ENCODE assay signal across 9 cellular contexts in the genomic region with DNA sequence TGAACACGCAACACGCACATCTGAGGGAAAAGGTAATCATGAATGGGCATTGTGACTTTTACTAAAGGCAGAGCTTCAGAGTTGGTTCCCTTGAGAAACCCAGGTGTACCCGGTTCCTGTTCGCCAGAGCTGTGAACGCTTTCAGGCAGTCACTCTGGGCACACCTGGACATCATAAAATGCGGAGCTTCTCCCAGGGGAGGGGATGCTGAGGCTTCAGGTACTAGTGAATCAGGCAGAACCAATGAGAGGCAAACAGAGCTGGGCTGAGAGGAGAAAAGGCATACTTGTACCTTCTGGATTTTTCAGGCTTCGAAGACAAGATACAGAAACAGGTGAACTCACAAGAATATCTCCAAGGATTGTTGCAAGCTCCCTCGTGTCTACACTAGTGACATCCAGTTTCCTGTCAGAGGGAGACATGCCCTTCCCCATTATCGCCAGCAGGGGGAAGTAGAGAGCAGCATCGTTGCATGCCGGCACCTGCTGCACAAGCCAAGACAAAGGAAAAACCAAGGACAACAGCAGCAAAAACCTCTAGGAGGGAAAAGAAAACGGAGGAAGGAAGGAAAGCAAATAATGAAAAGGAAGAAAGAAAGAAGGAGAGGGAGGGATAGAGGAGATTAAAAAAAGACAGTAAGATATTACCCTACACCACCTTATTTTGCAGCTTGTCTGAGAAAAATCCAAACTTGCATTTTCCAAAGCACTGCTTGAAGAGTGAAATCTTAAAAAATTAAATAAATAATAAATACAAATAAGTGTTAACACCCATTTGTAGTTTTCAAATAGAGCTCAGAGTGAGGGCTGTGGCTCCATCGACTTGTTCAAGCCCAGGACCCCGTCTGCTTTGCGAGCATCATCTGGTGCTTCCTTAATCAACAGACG. TPM values are rescaled to one million over a fixed set of nuclear protein-coding genes. Genes with fewer than 3 reads are reported as not detected.
DNase-seq lines count a peak whose midpoint lies in the region; ATAC-seq and TF ChIP-seq lines count a peak whose summit lies in the region.
"Had no signal": no experiment of that assay in that cellular context is flagged by ENCODE, and none has a peak within 500 bp of the region (broad histone marks: within the 10 kb centered on the region; RNA-seq: fewer than 3 reads in every experiment).

No MANE protein-coding gene starts in this region.

- peak; percentile 56 to 79 (median 67) for DNase-seq in CD8-positive, alpha-beta memory T cell
- peak; percentile 86 for DNase-seq in NCI-H1105 (lab: John Stamatoyannopoulos, UW)
- peak; percentile 60 for DNase-seq in T follicular helper cell (ENCODE audit: low read depth)
- DNase-seq in activated naive CD8-positive, alpha-beta T cell treated with anti-CD3 and anti-CD28 coated beads, Interleukin-2, amount 10 ng/mL, durations not matched to agents 7 days and 5 days = peak; percentile 72
- peak; percentile 65 to 68 for DNase-seq in heart right ventricle
- DNase-seq in renal cortical epithelial cell (ENCODE audit: low read depth) = peak; percentile 62

- H3K9me3 ChIP-seq in CD8-positive, alpha-beta memory T cell (ENCODE audit: low read length) = no peaks in the 10 kb centered on the region
- H3K9me3 ChIP-seq in heart right ventricle = no peaks in the 10 kb centered on the region

- peak; percentile 91 to 99 (median 96) for TF ChIP-seq CTCF in heart right ventricle (IDR thresholded peaks at IDR 0.05)

- H3K4me3 Mint-ChIP-seq in CD8-positive, alpha-beta memory T cell = peak overlapping the region; percentile 8 to 84 (median 57)
- H3K4me3 Mint-ChIP-seq in activated naive CD8-positive, alpha-beta T cell treated with anti-CD3 and anti-CD28 coated beads, Interleukin-2, amount 10 ng/mL, durations not matched to agents 7 days and 5 days = peak overlapping the region; percentile 54

- H3K27me3 Mint-ChIP-seq in CD8-positive, alpha-beta memory T cell = peaks cover 24 to 34% of the 10 kb centered on the region in 2 donors
- H3K27me3 Mint-ChIP-seq in activated naive CD8-positive, alpha-beta T cell treated with anti-CD3 and anti-CD28 coated beads, Interleukin-2, amount 10 ng/mL, durations not matched to agents 7 days and 5 days = peaks cover 28% of the 10 kb centered on the region

- POLR2A ChIA-PET in CD8-positive, alpha-beta memory T cell (lab: Charles Lee) = interaction anchor here (0.9 to 1.3 kb wide), 3 partner anchors 44 to 169 kb away, joined by 3 to 5 read pairs (median 4); partner anchors contain the start of genes DNAJB11 and EIF4A2
- POLR2A ChIA-PET in activated naive CD8-positive, alpha-beta T cell treated with anti-CD3 and anti-CD28 coated beads, Interleukin-2, amount 10 ng/mL, durations not matched to agents 7 days and 5 days (lab: Charles Lee) = interaction anchor here (1.0 to 6.3 kb wide), 5 partner anchors 45 to 207 kb away, joined by 3 to 36 read pairs (median 3); partner anchors contain the start of genes DNAJB11 and EIF4A2

- CTCF ChIA-PET in CD8-positive, alpha-beta memory T cell (lab: Charles Lee) = interaction anchor here (0.6 to 9.2 kb wide), 37 partner anchors 8 to 1100 kb away, joined by 3 to 217 read pairs (median 3); partner anchors contain the start of genes DNAJB11 and EIF4A2

- no peaks in the 10 kb centered on the region for H3K36me3 ChIP-seq in CD8-positive, alpha-beta memory T cell (ENCODE audit: insufficient read depth, low read length)
- H3K36me3 ChIP-seq in heart right ventricle = no peaks in the 10 kb centered on the region

- no peaks in the 10 kb centered on the region for H3K36me3 Mint-ChIP-seq in CD8-positive, alpha-beta memory T cell
- H3K36me3 Mint-ChIP-seq in activated naive CD8-positive, alpha-beta T cell treated with anti-CD3 and anti-CD28 coated beads, Interleukin-2, amount 10 ng/mL, durations not matched to agents 7 days and 5 days = no peaks in the 10 kb centered on the region

- no peak overlapping the region for H3K27ac ChIP-seq in CD8-positive, alpha-beta memory T cell (ENCODE audit: low read depth, low read length)
- H3K27ac ChIP-seq in heart right ventricle = no peak overlapping the region

- intact Hi-C loops in heart right ventricle (cut with DNase I) = loop anchor here in 9 of 10 donors (1.0 to 10.0 kb wide), 12 partner anchors 137 to 638 kb away; no protein-coding TSS in a partner anchor

- peaks cover 15% of the 10 kb centered on the region for H3K27me3 ChIP-seq in CD8-positive, alpha-beta memory T cell (ENCODE audit: insufficient read depth, low read length, poor library complexity, severe bottlenecking)
- H3K27me3 ChIP-seq in heart right ventricle = peaks cover 0 to 50% (median 21%) of the 10 kb centered on the region in 7 donors

- H3K4me3 ChIP-seq in CD8-positive, alpha-beta memory T cell (ENCODE audit: low read length) = peak overlapping the region; percentile 48
- no peak overlapping the region for H3K4me3 ChIP-seq in heart right ventricle

- peak; percentile 51 for ATAC-seq in GM21576 (IDR thresholded peaks at IDR 0.05; ENCODE audit: unreplicated experiment)
- ATAC-seq in activated naive CD8-positive, alpha-beta T cell treated with anti-CD3 and anti-CD28 coated beads, Interleukin-2, amount 10 ng/mL, durations not matched to agents 7 days and 5 days (ENCODE audit: low read depth) = peak; percentile 46
- ATAC-seq in heart right ventricle = peak in 7 of 8 donors; percentile 53 to 80 (median 73)
- no peak for ATAC-seq in HG03432 (IDR thresholded peaks at IDR 0.05; ENCODE audit: unreplicated experiment)

- peaks cover 19 to 25% (median 21%) of the 10 kb centered on the region in 3 donors for H3K4me1 Mint-ChIP-seq in CD8-positive, alpha-beta memory T cell
- H3K4me1 Mint-ChIP-seq in activated naive CD8-positive, alpha-beta T cell treated with anti-CD3 and anti-CD28 coated beads, Interleukin-2, amount 10 ng/mL, durations not matched to agents 7 days and 5 days = peaks cover 18% of the 10 kb centered on the region

- peak overlapping the region in 7 of 8 donors; percentile 0 to 90 (median 58) for H3K27ac Mint-ChIP-seq in CD8-positive, alpha-beta memory T cell
- no peak overlapping the region for H3K27ac Mint-ChIP-seq in activated naive CD8-positive, alpha-beta T cell treated with anti-CD3 and anti-CD28 coated beads, Interleukin-2, amount 10 ng/mL, durations not matched to agents 7 days and 5 days

- peaks cover 13% of the 10 kb centered on the region for H3K4me1 ChIP-seq in CD8-positive, alpha-beta memory T cell (ENCODE audit: insufficient read depth, low read length)
- H3K4me1 ChIP-seq in heart right ventricle = peaks cover 0 to 11% (median 6%) of the 10 kb centered on the region in 9 donors

- 27 to 29% methylated on average over 16 of the region's 16 CpGs for WGBS in heart right ventricle, 2 donors

- no peaks in the 10 kb centered on the region for H3K9me3 Mint-ChIP-seq in CD8-positive, alpha-beta memory T cell
- H3K9me3 Mint-ChIP-seq in activated naive CD8-positive, alpha-beta T cell treated with anti-CD3 and anti-CD28 coated beads, Interleukin-2, amount 10 ng/mL, durations not matched to agents 7 days and 5 days = no peaks in the 10 kb centered on the region

RNA-seq across cellular contexts. Expression of gene AHSG, which starts 2.0 kb away (rescaled TPM):
- total RNA-seq in CD8-positive, alpha-beta memory T cell = not detected
- polyA plus RNA-seq in CD8-positive, alpha-beta memory T cell = not detected
- not detected for total RNA-seq in activated naive CD8-positive, alpha-beta T cell treated with anti-CD3 and anti-CD28 coated beads, Interleukin-2, amount 10 ng/mL, durations not matched to agents 7 days and 5 days
- not detected for total RNA-seq in heart right ventricle
- polyA plus RNA-seq in heart right ventricle = not detected
- not detected in 2 replicates for total RNA-seq in renal cortical epithelial cell
- total RNA-seq: activated CD8-positive, alpha-beta memory T cell treated with anti-CD3 and anti-CD28 coated beads for 36 hours had no signal

RNA-seq across cellular contexts. Expression of gene FETUB, which starts 25.4 kb away (rescaled TPM):
- total RNA-seq in CD8-positive, alpha-beta memory T cell = not detected
- polyA plus RNA-seq in CD8-positive, alpha-beta memory T cell = not detected
- not detected for total RNA-seq in activated naive CD8-positive, alpha-beta T cell treated with anti-CD3 and anti-CD28 coated beads, Interleukin-2, amount 10 ng/mL, durations not matched to agents 7 days and 5 days
- total RNA-seq in heart right ventricle = under 1 TPM in 4 of 10 donors, not detected in 6; 0.21 to 0.42 (median 0.30) TPM
- not detected for polyA plus RNA-seq in heart right ventricle
- not detected in 2 replicates for total RNA-seq in renal cortical epithelial cell
- total RNA-seq: activated CD8-positive, alpha-beta memory T cell treated with anti-CD3 and anti-CD28 coated beads for 36 hours had no signal

RNA-seq across cellular contexts. Expression of gene DNAJB11, which starts 44.3 kb away (rescaled TPM):
- total RNA-seq in CD8-positive, alpha-beta memory T cell = 10 to 100 TPM; 62.7 to 65.6 TPM
- 48.9 TPM for polyA plus RNA-seq in CD8-positive, alpha-beta memory T cell
- 10 to 100 TPM; 37.0 to 41.2 TPM for total RNA-seq in activated naive CD8-positive, alpha-beta T cell treated with anti-CD3 and anti-CD28 coated beads, Interleukin-2, amount 10 ng/mL, durations not matched to agents 7 days and 5 days
- total RNA-seq in heart right ventricle = 10 to 100 TPM; 17.9 to 39.9 (median 23.9) TPM
- polyA plus RNA-seq in heart right ventricle = 100 to 1,000 TPM in 1 of 2 donors, 10 to 100 TPM in 1; 36.9 to 147 TPM
- total RNA-seq in renal cortical epithelial cell = 57.9 and 62.9 TPM in 2 replicates

RNA-seq across cellular contexts. Expression of gene TBCCD1, which starts 47.7 kb away (rescaled TPM):
- 10 to 100 TPM; 17.6 to 18.3 TPM for total RNA-seq in CD8-positive, alpha-beta memory T cell
- 26.0 TPM for polyA plus RNA-seq in CD8-positive, alpha-beta memory T cell
- total RNA-seq in activated naive CD8-positive, alpha-beta T cell treated with anti-CD3 and anti-CD28 coated beads, Interleukin-2, amount 10 ng/mL, durations not matched to agents 7 days and 5 days = 10 to 100 TPM; 15.2 to 17.4 TPM
- total RNA-seq in heart right ventricle = 1 to 10 TPM; 5.6 to 7.9 (median 6.9) TPM
- polyA plus RNA-seq in heart right ventricle = 1 to 10 TPM; 3.1 to 5.7 TPM
- 15.5 and 16.0 TPM in 2 replicates for total RNA-seq in renal cortical epithelial cell

RNA-seq across cellular contexts. Expression of gene HRG, which starts 51.0 kb away (rescaled TPM):
- total RNA-seq in CD8-positive, alpha-beta memory T cell = not detected
- polyA plus RNA-seq in CD8-positive, alpha-beta memory T cell = not detected
- total RNA-seq in activated naive CD8-positive, alpha-beta T cell treated with anti-CD3 and anti-CD28 coated beads, Interleukin-2, amount 10 ng/mL, durations not matched to agents 7 days and 5 days = not detected
- total RNA-seq in heart right ventricle (under 1 TPM in 1 of 10 donors, not detected in 9; 0.20 TPM), renal cortical epithelial cell (0.15 TPM in 1 of 2 replicates, not detected in the other)
- polyA plus RNA-seq in heart right ventricle = not detected
- total RNA-seq: activated CD8-positive, alpha-beta memory T cell treated with anti-CD3 and anti-CD28 coated beads for 36 hours had no signal
